ENCODE assay signal across 8 cellular contexts in genomic region chr6:11413112-11413687, GRCh38.
A peak's percentile ranks its signal among the peaks of the same experiment; 100 is the strongest.
DNase-seq lines count a peak whose midpoint lies in the region; ATAC-seq, FAIRE-seq and TF ChIP-seq lines count a peak whose summit lies in the region.
"Had no signal": no experiment of that assay in that cellular context is flagged by ENCODE, and none has a peak within 500 bp of the region (broad histone marks: within the 10 kb centered on the region; RNA-seq: fewer than 3 reads in every experiment).

No MANE protein-coding gene starts in this region.

- H3K36me3 Mint-ChIP-seq in CD4-positive, alpha-beta memory T cell = no peaks in the 10 kb centered on the region
- H3K36me3 Mint-ChIP-seq in endodermal cell (ENCODE audit: low read depth) = no peaks in the 10 kb centered on the region

- peak in 1 of 5 donors; percentile 12 for DNase-seq in CD4-positive, alpha-beta memory T cell
- no peak for DNase-seq in GM12891 (ENCODE audit: insufficient read length, low spot score)
- no peak for DNase-seq in endodermal cell
- DNase-seq in substantia nigra (lab: John Stamatoyannopoulos, UW) = no peak
- no peak for DNase-seq in NK-92 treated with Interleukin-12 subunit alpha and Interleukin-12 subunit beta, amount 100 ng/mL, for 24 hours (lab: John Stamatoyannopoulos, UW)
- DNase-seq: cortex of kidney had no signal

- WGBS in endodermal cell (ENCODE audit: insufficient coverage in 1 of 2, insufficient read length in 1 of 2), 2 experiments = 98 to 100% methylated on average over 4 to 6 of the region's 6 CpGs

- no peaks in the 10 kb centered on the region for H3K9me3 Mint-ChIP-seq in CD4-positive, alpha-beta memory T cell
- peaks cover 13% of the 10 kb centered on the region for H3K9me3 Mint-ChIP-seq in endodermal cell

- no peaks in the 10 kb centered on the region for H3K9me3 ChIP-seq in CD4-positive, alpha-beta memory T cell (ENCODE audit: control insufficient read depth in 1 of 2, low read length in 2 of 2)
- H3K9me3 ChIP-seq in SU-DHL-6 (ENCODE audit: insufficient read depth, low read length) = no peaks in the 10 kb centered on the region
- peaks cover 5% of the 10 kb centered on the region for H3K9me3 ChIP-seq in endodermal cell (ENCODE audit: control insufficient read depth, low read length)

- CTCF ChIA-PET in CD4-positive, alpha-beta memory T cell (lab: Charles Lee; ENCODE audit: partially characterized antibody) = interaction anchor here (0.8 to 4.5 kb wide), 5 partner anchors 13 to 240 kb away, joined by 3 to 29 read pairs (median 4); no protein-coding TSS in a partner anchor

- no peak for ATAC-seq in GM19023 (IDR thresholded peaks at IDR 0.05; ENCODE audit: unreplicated experiment)

- H2AFZ ChIP-seq in SU-DHL-6 (ENCODE audit: low read depth, low read length, severe bottlenecking) = no peak overlapping the region

- H3K9ac ChIP-seq in SU-DHL-6 (ENCODE audit: low read length) (no peak overlapping the region), endodermal cell (ENCODE audit: extremely low read depth, low read length, poor library complexity, severe bottlenecking) (no peak overlapping the region)

- H3K4me3 ChIP-seq in CD4-positive, alpha-beta memory T cell (ENCODE audit: low read length in 2 of 2) = no peak overlapping the region
- H3K4me3 ChIP-seq in SU-DHL-6 (ENCODE audit: insufficient read depth, low read length, poor library complexity, severe bottlenecking) (no peak overlapping the region), endodermal cell (ENCODE audit: low read length) (no peak overlapping the region)

- no peaks in the 10 kb centered on the region for H4K20me1 ChIP-seq in SU-DHL-6 (ENCODE audit: low read depth, low read length)

- POLR2A ChIA-PET in CD4-positive, alpha-beta memory T cell (lab: Charles Lee; ENCODE audit: partially characterized antibody) = interaction anchor here (3.7 kb wide), 1 partner anchor 31 kb away, joined by 27 read pairs; no protein-coding TSS in a partner anchor

- H3K27me3 ChIP-seq in CD4-positive, alpha-beta memory T cell (ENCODE audit: insufficient read depth, low read length) = no peaks in the 10 kb centered on the region
- no peaks in the 10 kb centered on the region for H3K27me3 ChIP-seq in SU-DHL-6 (ENCODE audit: low read length)
- no peaks in the 10 kb centered on the region for H3K27me3 ChIP-seq in endodermal cell (ENCODE audit: control insufficient read depth, insufficient read depth, low read length, poor library complexity, severe bottlenecking)

- H3K27me3 Mint-ChIP-seq in CD4-positive, alpha-beta memory T cell = no peaks in the 10 kb centered on the region
- H3K27me3 Mint-ChIP-seq in endodermal cell (ENCODE audit: insufficient read depth) = no peaks in the 10 kb centered on the region

- TF ChIP-seq CTCF in SU-DHL-6 (IDR thresholded peaks at IDR 0.05; ENCODE audit: insufficient read depth, low read length, poor library complexity, severe bottlenecking) = peak; percentile 27
- peak; percentile 41 for TF ChIP-seq CTCF in endodermal cell (conservative IDR thresholded peaks at IDR 0.05)

- peaks cover 19 to 37% (median 25%) of the 10 kb centered on the region in 4 donors for H3K4me1 Mint-ChIP-seq in CD4-positive, alpha-beta memory T cell
- H3K4me1 Mint-ChIP-seq in endodermal cell = no peaks in the 10 kb centered on the region

- H3K36me3 ChIP-seq in CD4-positive, alpha-beta memory T cell (ENCODE audit: insufficient read depth, low read length) = no peaks in the 10 kb centered on the region
- H3K36me3 ChIP-seq in SU-DHL-6 (ENCODE audit: low read length) (no peaks in the 10 kb centered on the region), endodermal cell (ENCODE audit: control insufficient read depth, insufficient read depth, low read length) (no peaks in the 10 kb centered on the region)

- no peak overlapping the region for H3K27ac ChIP-seq in CD4-positive, alpha-beta memory T cell (ENCODE audit: low read depth, low read length)
- H3K27ac ChIP-seq in SU-DHL-6 (ENCODE audit: low read depth, low read length) (no peak overlapping the region), endodermal cell (ENCODE audit: low read depth, low read length) (no peak overlapping the region), substantia nigra (ENCODE audit: low read depth, low read length, poor library complexity, severe bottlenecking) (no peak overlapping the region)

- H3K79me2 ChIP-seq in SU-DHL-6 (ENCODE audit: insufficient read depth, low read length) = no peaks in the 10 kb centered on the region

- intact Hi-C loops in CD4-positive, alpha-beta memory T cell (cut with micrococcal nuclease) = loop anchor here (1.0 to 10.0 kb wide), 3 partner anchors 30 to 241 kb away; no protein-coding TSS in a partner anchor

- H3K4me2 ChIP-seq in SU-DHL-6 (ENCODE audit: low read depth, low read length, poor library complexity, severe bottlenecking) = no peak overlapping the region

- H3K4me1 ChIP-seq in CD4-positive, alpha-beta memory T cell (ENCODE audit: insufficient read depth, low read length) = peaks cover 34% of the 10 kb centered on the region
- no peaks in the 10 kb centered on the region for H3K4me1 ChIP-seq in endodermal cell (ENCODE audit: control insufficient read depth, insufficient read depth, low read length)

- peak; percentile 50 for FAIRE-seq in GM12891 (lab: Jason Lieb, UNC)

- H3K4me3 Mint-ChIP-seq in CD4-positive, alpha-beta memory T cell = peak overlapping the region in 4 of 8 donors; percentile 2 to 61 (median 36)
- H3K4me3 Mint-ChIP-seq in endodermal cell = no peak overlapping the region

- no peak for TF ChIP-seq POLR2A in GM12891 (IDR thresholded peaks at IDR 0.05; ENCODE audit: low read depth, low read length)

- H3K9me2 ChIP-seq in SU-DHL-6 (replicated peaks; ENCODE audit: insufficient read depth, low read length) = no peaks in the 10 kb centered on the region

- H3K27ac Mint-ChIP-seq in CD4-positive, alpha-beta memory T cell = peak overlapping the region in 6 of 7 donors; percentile 17 to 77 (median 52)
- no peak overlapping the region for H3K27ac Mint-ChIP-seq in endodermal cell

- H3F3A ChIP-seq in SU-DHL-6 (ENCODE audit: insufficient read depth) = 0 out of 2 replicates have a peak, but pooled peaks cover 3% of the 10 kb centered on the region

TF ChIP-seq in GM12891, 5 proteins besides CTCF, POLR2A, EP300 and RAD21:
- TF ChIP-seq SPI1 (IDR thresholded peaks at IDR 0.05; ENCODE audit: low read depth, low read length) (no peak), PAX5 (IDR thresholded peaks at IDR 0.05; ENCODE audit: insufficient read depth, low read length, severe bottlenecking) (no peak), POU2F2 (IDR thresholded peaks at IDR 0.05; ENCODE audit: low read depth, low read length) (no peak), POLR2AphosphoS5 (IDR thresholded peaks at IDR 0.05; ENCODE audit: low read depth, low read length) (no peak), TAF1 (IDR thresholded peaks at IDR 0.05; ENCODE audit: low read depth, low read length) (no peak)
TF ChIP-seq in GM12891: peak in this region for 0.
